In the genomic region with DNA sequence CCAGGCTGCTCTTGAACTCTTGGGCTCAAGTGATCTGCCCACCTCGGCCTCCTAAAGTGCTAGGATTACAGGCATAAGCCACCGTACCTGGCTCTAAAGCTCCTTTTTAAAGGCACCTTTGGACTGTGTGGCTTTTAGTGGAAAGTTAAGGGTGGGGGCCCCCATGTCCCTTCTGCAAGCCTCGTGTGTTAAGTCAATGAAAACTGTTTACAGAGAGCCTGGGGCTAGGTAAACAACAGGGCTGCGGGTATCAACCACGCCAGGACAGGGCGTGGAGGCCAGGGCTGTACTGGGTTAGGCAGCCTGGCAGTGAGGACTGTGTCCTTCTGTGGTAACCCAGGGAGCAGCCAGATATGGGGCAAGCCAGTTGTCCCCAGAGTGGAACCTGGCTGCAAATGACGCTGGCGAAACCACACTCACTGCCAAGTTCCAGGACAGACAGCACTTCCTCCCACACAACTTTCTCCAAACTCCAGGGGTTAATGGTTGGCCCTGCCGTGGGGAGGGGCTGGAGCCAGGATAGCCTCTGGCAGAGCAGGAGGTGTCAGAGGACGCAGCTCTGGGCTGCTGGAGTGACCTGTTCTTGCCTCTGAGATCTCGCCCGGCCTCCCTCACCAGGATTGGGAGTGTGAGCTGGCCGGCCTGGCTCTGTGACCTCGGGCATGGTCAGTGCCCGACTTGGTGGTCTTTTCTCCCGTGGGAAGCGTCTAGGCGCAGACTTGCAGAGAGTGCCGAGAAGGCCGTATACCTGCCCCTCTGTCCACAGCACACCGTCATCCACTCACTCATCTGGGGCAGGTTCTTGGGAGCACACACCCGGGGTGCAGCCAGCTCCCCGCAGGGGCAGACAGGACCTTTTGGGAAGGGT, we compare ENCODE assay signal across 1 cellular context.
TF ChIP-seq lines count a peak whose summit lies in the region.

No MANE protein-coding gene starts in this region.

TF ChIP-seq in GM23338, 12 proteins besides CTCF, POLR2A, EP300 and RAD21:
- no peak for TF ChIP-seq STAT1 (IDR thresholded peaks at IDR 0.05; ENCODE audit: unreplicated experiment)
- no peak for TF ChIP-seq EZH2 (IDR thresholded peaks at IDR 0.05; ENCODE audit: low read depth, unreplicated experiment)
- TF ChIP-seq, protein P1, sequence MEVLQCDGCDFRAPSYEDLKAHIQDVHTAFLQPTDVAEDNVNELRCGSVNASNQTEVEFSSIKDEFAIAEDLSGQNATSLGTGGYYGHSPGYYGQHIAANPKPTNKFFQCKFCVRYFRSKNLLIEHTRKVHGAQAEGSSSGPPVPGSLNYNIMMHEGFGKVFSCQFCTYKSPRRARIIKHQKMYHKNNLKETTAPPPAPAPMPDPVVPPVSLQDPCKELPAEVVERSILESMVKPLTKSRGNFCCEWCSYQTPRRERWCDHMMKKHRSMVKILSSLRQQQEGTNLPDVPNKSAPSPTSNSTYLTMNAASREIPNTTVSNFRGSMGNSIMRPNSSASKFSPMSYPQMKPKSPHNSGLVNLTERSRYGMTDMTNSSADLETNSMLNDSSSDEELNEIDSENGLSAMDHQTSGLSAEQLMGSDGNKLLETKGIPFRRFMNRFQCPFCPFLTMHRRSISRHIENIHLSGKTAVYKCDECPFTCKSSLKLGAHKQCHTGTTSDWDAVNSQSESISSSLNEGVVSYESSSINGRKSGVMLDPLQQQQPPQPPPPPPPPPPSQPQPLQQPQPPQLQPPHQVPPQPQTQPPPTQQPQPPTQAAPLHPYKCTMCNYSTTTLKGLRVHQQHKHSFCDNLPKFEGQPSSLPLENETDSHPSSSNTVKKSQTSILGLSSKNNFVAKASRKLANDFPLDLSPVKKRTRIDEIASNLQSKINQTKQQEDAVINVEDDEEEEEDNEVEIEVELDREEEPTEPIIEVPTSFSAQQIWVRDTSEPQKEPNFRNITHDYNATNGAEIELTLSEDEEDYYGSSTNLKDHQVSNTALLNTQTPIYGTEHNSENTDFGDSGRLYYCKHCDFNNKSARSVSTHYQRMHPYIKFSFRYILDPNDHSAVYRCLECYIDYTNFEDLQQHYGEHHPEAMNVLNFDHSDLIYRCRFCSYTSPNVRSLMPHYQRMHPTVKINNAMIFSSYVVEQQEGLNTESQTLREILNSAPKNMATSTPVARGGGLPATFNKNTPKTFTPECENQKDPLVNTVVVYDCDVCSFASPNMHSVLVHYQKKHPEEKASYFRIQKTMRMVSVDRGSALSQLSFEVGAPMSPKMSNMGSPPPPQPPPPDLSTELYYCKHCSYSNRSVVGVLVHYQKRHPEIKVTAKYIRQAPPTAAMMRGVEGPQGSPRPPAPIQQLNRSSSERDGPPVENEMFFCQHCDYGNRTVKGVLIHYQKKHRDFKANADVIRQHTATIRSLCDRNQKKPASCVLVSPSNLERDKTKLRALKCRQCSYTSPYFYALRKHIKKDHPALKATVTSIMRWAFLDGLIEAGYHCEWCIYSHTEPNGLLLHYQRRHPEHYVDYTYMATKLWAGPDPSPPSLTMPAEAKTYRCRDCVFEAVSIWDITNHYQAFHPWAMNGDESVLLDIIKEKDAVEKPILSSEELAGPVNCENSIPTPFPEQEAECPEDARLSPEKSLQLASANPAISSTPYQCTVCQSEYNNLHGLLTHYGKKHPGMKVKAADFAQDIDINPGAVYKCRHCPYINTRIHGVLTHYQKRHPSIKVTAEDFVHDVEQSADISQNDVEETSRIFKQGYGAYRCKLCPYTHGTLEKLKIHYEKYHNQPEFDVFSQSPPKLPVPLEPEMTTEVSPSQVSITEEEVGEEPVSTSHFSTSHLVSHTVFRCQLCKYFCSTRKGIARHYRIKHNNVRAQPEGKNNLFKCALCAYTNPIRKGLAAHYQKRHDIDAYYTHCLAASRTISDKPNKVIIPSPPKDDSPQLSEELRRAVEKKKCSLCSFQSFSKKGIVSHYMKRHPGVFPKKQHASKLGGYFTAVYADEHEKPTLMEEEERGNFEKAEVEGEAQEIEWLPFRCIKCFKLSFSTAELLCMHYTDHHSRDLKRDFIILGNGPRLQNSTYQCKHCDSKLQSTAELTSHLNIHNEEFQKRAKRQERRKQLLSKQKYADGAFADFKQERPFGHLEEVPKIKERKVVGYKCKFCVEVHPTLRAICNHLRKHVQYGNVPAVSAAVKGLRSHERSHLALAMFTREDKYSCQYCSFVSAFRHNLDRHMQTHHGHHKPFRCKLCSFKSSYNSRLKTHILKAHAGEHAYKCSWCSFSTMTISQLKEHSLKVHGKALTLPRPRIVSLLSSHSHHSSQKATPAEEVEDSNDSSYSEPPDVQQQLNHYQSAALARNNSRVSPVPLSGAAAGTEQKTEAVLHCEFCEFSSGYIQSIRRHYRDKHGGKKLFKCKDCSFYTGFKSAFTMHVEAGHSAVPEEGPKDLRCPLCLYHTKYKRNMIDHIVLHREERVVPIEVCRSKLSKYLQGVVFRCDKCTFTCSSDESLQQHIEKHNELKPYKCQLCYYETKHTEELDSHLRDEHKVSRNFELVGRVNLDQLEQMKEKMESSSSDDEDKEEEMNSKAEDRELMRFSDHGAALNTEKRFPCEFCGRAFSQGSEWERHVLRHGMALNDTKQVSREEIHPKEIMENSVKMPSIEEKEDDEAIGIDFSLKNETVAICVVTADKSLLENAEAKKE (CRISPR knock-in tag; IDR thresholded peaks at IDR 0.05), result no peak
- TF ChIP-seq POLR2AphosphoS5 (IDR thresholded peaks at IDR 0.05; ENCODE audit: low read depth), result no peak
- TF ChIP-seq ZNF114 (CRISPR knock-in tag; IDR thresholded peaks at IDR 0.05), result no peak
- no peak for TF ChIP-seq NANOG (IDR thresholded peaks at IDR 0.05; ENCODE audit: borderline replicate concordance)
- TF ChIP-seq, protein P2, sequence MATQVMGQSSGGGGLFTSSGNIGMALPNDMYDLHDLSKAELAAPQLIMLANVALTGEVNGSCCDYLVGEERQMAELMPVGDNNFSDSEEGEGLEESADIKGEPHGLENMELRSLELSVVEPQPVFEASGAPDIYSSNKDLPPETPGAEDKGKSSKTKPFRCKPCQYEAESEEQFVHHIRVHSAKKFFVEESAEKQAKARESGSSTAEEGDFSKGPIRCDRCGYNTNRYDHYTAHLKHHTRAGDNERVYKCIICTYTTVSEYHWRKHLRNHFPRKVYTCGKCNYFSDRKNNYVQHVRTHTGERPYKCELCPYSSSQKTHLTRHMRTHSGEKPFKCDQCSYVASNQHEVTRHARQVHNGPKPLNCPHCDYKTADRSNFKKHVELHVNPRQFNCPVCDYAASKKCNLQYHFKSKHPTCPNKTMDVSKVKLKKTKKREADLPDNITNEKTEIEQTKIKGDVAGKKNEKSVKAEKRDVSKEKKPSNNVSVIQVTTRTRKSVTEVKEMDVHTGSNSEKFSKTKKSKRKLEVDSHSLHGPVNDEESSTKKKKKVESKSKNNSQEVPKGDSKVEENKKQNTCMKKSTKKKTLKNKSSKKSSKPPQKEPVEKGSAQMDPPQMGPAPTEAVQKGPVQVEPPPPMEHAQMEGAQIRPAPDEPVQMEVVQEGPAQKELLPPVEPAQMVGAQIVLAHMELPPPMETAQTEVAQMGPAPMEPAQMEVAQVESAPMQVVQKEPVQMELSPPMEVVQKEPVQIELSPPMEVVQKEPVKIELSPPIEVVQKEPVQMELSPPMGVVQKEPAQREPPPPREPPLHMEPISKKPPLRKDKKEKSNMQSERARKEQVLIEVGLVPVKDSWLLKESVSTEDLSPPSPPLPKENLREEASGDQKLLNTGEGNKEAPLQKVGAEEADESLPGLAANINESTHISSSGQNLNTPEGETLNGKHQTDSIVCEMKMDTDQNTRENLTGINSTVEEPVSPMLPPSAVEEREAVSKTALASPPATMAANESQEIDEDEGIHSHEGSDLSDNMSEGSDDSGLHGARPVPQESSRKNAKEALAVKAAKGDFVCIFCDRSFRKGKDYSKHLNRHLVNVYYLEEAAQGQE (IDR thresholded peaks at IDR 0.05; ENCODE audit: unreplicated experiment), result no peak
- TF ChIP-seq CREB1 (CRISPR knock-in tag; IDR thresholded peaks at IDR 0.05; ENCODE audit: low read depth), result no peak
- TF ChIP-seq JUNB (IDR thresholded peaks at IDR 0.05; ENCODE audit: unreplicated experiment), result no peak
- no peak for TF ChIP-seq ZNF331 (CRISPR knock-in tag; IDR thresholded peaks at IDR 0.05; ENCODE audit: low read depth)
- TF ChIP-seq EZH2phosphoT487 (IDR thresholded peaks at IDR 0.05; ENCODE audit: unreplicated experiment), result no peak
- TF ChIP-seq, protein P3, sequence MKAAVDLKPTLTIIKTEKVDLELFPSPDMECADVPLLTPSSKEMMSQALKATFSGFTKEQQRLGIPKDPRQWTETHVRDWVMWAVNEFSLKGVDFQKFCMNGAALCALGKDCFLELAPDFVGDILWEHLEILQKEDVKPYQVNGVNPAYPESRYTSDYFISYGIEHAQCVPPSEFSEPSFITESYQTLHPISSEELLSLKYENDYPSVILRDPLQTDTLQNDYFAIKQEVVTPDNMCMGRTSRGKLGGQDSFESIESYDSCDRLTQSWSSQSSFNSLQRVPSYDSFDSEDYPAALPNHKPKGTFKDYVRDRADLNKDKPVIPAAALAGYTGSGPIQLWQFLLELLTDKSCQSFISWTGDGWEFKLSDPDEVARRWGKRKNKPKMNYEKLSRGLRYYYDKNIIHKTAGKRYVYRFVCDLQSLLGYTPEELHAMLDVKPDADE (IDR thresholded peaks at IDR 0.05), result no peak
